In genomic region chr6:157107915-157108651, GRCh38 we compare ENCODE assay signal across 8 cellular contexts.
DNase-seq lines count a peak whose midpoint lies in the region; ATAC-seq and FAIRE-seq lines count a peak whose summit lies in the region.

No MANE protein-coding gene starts in this region.

- peak overlapping the region; percentile 96 for H3K27ac ChIP-seq in ACC112 (ENCODE audit: low read depth, low read length)

- H3K4me1 ChIP-seq in ACC112 (ENCODE audit: control insufficient read depth, insufficient read depth, low read length, unreplicated experiment) = peaks cover 41% of the 10 kb centered on the region

- no peaks in the 10 kb centered on the region for H3K27me3 ChIP-seq in ACC112 (ENCODE audit: insufficient read depth, low read length)

- no peak overlapping the region for H2AFZ ChIP-seq in ACC112 (ENCODE audit: low read length, unreplicated experiment)

- H3K79me2 ChIP-seq in ACC112 (ENCODE audit: control insufficient read depth, insufficient read depth, low read length, unreplicated experiment) = peaks cover 9% of the 10 kb centered on the region

- no peak for FAIRE-seq in HTR-8/SVneo (lab: Jason Lieb, UNC)

- ATAC-seq in HG03025 (IDR thresholded peaks at IDR 0.05; ENCODE audit: low FRiP score, unreplicated experiment) = no peak
- no peak for ATAC-seq in GM21515 (IDR thresholded peaks at IDR 0.05; ENCODE audit: unreplicated experiment)

- H3K4me3 ChIP-seq in ACC112 (ENCODE audit: low read depth, low read length) = peak overlapping the region; percentile 31

- H3K36me3 ChIP-seq in ACC112 (ENCODE audit: insufficient read depth, low read length) = no peaks in the 10 kb centered on the region

- DNase-seq in HTR-8/SVneo (ENCODE audit: insufficient read length, low spot score) (peak; percentile 44), astrocyte of the hippocampus (ENCODE audit: low read depth, low spot score) (peak; percentile 73), lung microvascular endothelial cell (ENCODE audit: low read depth in 2 of 2) (peak; percentile 42 to 91), COR-L47 (lab: John Stamatoyannopoulos, UW) (no peak), CD1c-positive myeloid dendritic cell (ENCODE audit: extremely low spot score) (no peak)

Comparison
In these comparisons a context has a peak if more than half of its experiments do, and no peak if none do; other contexts are left out.
1. DNase-seq: peak in HTR-8/SVneo (single experiment), astrocyte of the hippocampus (single experiment) and lung microvascular endothelial cell (2 of 2); none in COR-L47 (single experiment) and CD1c-positive myeloid dendritic cell (single experiment).